8 cellular contexts compared by ENCODE assay signal in the genomic region with DNA sequence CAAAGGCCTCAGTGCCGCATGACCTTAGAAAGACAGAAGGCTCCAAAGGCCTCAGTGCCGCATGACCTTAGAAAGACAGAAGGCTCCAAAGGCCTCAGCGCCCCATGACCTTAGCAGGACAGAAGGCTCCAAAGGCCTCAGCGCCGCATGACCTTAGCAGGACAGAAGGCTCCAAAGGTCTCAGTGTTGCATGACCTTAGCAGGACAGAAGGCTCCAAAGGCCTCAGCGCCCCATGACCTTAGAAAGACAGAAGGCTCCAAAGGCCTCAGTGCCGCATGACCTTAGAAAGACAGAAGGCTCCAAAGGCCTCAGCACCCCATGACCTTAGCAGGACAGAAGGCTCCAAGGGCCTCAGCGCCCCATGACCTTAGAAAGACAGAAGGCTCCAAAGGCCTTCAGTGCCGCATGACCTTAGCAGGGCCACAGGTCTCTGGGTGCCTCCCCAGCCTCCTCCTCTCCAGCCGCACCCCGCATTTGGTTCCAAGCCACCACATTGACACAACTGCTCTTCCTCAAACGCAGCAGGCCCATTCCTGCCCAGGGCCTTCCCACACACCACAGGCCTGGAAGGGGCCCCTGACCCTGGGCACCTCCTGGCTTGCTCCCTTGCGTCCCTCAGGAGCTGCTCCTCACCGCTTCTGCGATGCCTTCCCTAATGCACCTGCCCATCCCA. TPM values are rescaled to one million over a fixed set of nuclear protein-coding genes. Genes with fewer than 3 reads are reported as not detected.
DNase-seq lines count a peak whose midpoint lies in the region; ATAC-seq, FAIRE-seq and TF ChIP-seq lines count a peak whose summit lies in the region.
"Not testable (repeated sequence)": the region's sequence is repeated elsewhere in the genome, so short reads cannot be mapped to it uniquely, and the experiment has no call there.

No MANE protein-coding gene starts in this region.

- not testable (repeated sequence) for H3K79me1 ChIP-seq in trophoblast cell (ENCODE audit: low read length)

- H3K79me2 ChIP-seq in SK-N-SH (ENCODE audit: insufficient read depth) (peaks cover 88% of the 10 kb centered on the region), trophoblast cell (ENCODE audit: control insufficient read depth, insufficient read depth, low read length, poor library complexity) (peaks cover 13% of the 10 kb centered on the region)

- peaks cover 48% of the 10 kb centered on the region for H3K4me1 Mint-ChIP-seq in activated T-helper 17 cell treated with anti-CD3 and anti-CD28 coated beads, Interleukin-2, amount 50 U/mL, for 72 hours
- H3K4me1 Mint-ChIP-seq in dendritic cell treated with granulocyte-macrophage colony-stimulating factor and Interleukin-4, amounts not matched to agents 40 ng/mL and 50 ng/mL, for 4 days (ENCODE audit: low read depth) = peaks cover 86% of the 10 kb centered on the region
- peaks cover 70 to 71% of the 10 kb centered on the region in 2 donors for H3K4me1 Mint-ChIP-seq in natural killer cell
- H3K4me1 Mint-ChIP-seq in stimulated activated naive CD8-positive, alpha-beta T cell treated with anti-CD3 and anti-CD28 coated beads, Interleukin-15, Interleukin-2, amounts not matched to agents 100 ng/mL and 50 ng/mL, for 24 hours (ENCODE audit: low read depth) = peaks cover 83% of the 10 kb centered on the region

- not testable (repeated sequence) for H2BK120ac ChIP-seq in trophoblast cell (ENCODE audit: insufficient read depth, low read length, poor library complexity)

- H3K9me2 ChIP-seq in SK-N-SH = not testable (repeated sequence)

- H3K4ac ChIP-seq in trophoblast cell (ENCODE audit: low read depth, low read length) = peak overlapping the region; percentile 74

- intact Hi-C loops in dendritic cell treated with granulocyte-macrophage colony-stimulating factor and Interleukin-4, amounts not matched to agents 40 ng/mL and 50 ng/mL, for 4 days (cut with micrococcal nuclease); kidney (cut with DNase I); natural killer cell (cut with micrococcal nuclease): not testable (repeated sequence)

- H3K14ac ChIP-seq in trophoblast cell (ENCODE audit: low read length) = not testable (repeated sequence)

- H3K27ac Mint-ChIP-seq in activated T-helper 17 cell treated with anti-CD3 and anti-CD28 coated beads, Interleukin-2, amount 50 U/mL, for 72 hours = peak overlapping the region; percentile 11
- H3K27ac Mint-ChIP-seq in dendritic cell treated with granulocyte-macrophage colony-stimulating factor and Interleukin-4, amounts not matched to agents 40 ng/mL and 50 ng/mL, for 4 days = peak overlapping the region; percentile 27
- peak overlapping the region; percentile 3 to 11 for H3K27ac Mint-ChIP-seq in natural killer cell
- H3K27ac Mint-ChIP-seq in stimulated activated naive CD8-positive, alpha-beta T cell treated with anti-CD3 and anti-CD28 coated beads, Interleukin-15, Interleukin-2, amounts not matched to agents 100 ng/mL and 50 ng/mL, for 24 hours = peak overlapping the region; percentile 7

- H3K4me3 Mint-ChIP-seq in activated T-helper 17 cell treated with anti-CD3 and anti-CD28 coated beads, Interleukin-2, amount 50 U/mL, for 72 hours; dendritic cell treated with granulocyte-macrophage colony-stimulating factor and Interleukin-4, amounts not matched to agents 40 ng/mL and 50 ng/mL, for 4 days; natural killer cell; stimulated activated naive CD8-positive, alpha-beta T cell treated with anti-CD3 and anti-CD28 coated beads, Interleukin-15, Interleukin-2, amounts not matched to agents 100 ng/mL and 50 ng/mL, for 24 hours: not testable (repeated sequence)

- H3K9ac ChIP-seq in SK-N-SH; kidney (ENCODE audit: low read length in 2 of 2); trophoblast cell (ENCODE audit: low read length): not testable (repeated sequence)

- not testable (repeated sequence) for H2AK5ac ChIP-seq in trophoblast cell (ENCODE audit: low read length)

- H4K12ac ChIP-seq in trophoblast cell (ENCODE audit: low read depth, low read length) = not testable (repeated sequence)

- H3K4me2 ChIP-seq in SK-N-SH; trophoblast cell (ENCODE audit: low read length): not testable (repeated sequence)

- FAIRE-seq in kidney (lab: Jason Lieb, UNC) = not testable (repeated sequence)

- not testable (repeated sequence) for H3K18ac ChIP-seq in trophoblast cell (ENCODE audit: low read length)

- not testable (repeated sequence) for H4K8ac ChIP-seq in trophoblast cell (ENCODE audit: low read depth, low read length)

- not testable (repeated sequence) for H2BK5ac ChIP-seq in trophoblast cell (ENCODE audit: low read depth, low read length, poor library complexity)

- H3K4me1 ChIP-seq in SK-N-SH (ENCODE audit: control insufficient read depth in 1 of 2, insufficient read depth in 2 of 2, low read depth in 1 of 2, low read length in 1 of 2); kidney (ENCODE audit: control insufficient read depth in 1 of 2, insufficient read depth in 1 of 2, low read depth in 1 of 2, low read length in 2 of 2); trophoblast cell (ENCODE audit: control insufficient read depth in 1 of 2, insufficient read depth in 2 of 2, low read length in 2 of 2): not testable (repeated sequence)

- H3K9me3 ChIP-seq in SK-N-SH; kidney (ENCODE audit: control insufficient read depth in 1 of 2, low read length in 2 of 2); trophoblast cell (ENCODE audit: insufficient read depth, low read depth, low read length): not testable (repeated sequence)

- H3K9me3 Mint-ChIP-seq in activated T-helper 17 cell treated with anti-CD3 and anti-CD28 coated beads, Interleukin-2, amount 50 U/mL, for 72 hours; dendritic cell treated with granulocyte-macrophage colony-stimulating factor and Interleukin-4, amounts not matched to agents 40 ng/mL and 50 ng/mL, for 4 days; natural killer cell: not testable (repeated sequence)
- peaks cover 11% of the 10 kb centered on the region for H3K9me3 Mint-ChIP-seq in stimulated activated naive CD8-positive, alpha-beta T cell treated with anti-CD3 and anti-CD28 coated beads, Interleukin-15, Interleukin-2, amounts not matched to agents 100 ng/mL and 50 ng/mL, for 24 hours

- H4K91ac ChIP-seq in trophoblast cell (ENCODE audit: low read depth, low read length) = not testable (repeated sequence)

- not testable (repeated sequence) for TF ChIP-seq RAD21 in SK-N-SH (IDR thresholded peaks at IDR 0.05; ENCODE audit: low read length)

- H2AFZ ChIP-seq in SK-N-SH (ENCODE audit: low read depth); trophoblast cell (ENCODE audit: insufficient read depth, low read length, poor library complexity): not testable (repeated sequence)

- ATAC-seq in activated T-helper 17 cell treated with anti-CD3 and anti-CD28 coated beads, Interleukin-2, amount 50 U/mL, for 72 hours (replicated peaks); natural killer cell: not testable (repeated sequence)

- not testable (repeated sequence) for H3F3A ChIP-seq in SK-N-SH (replicated peaks; ENCODE audit: insufficient read depth)

- peaks cover 51% of the 10 kb centered on the region for H4K20me1 ChIP-seq in SK-N-SH (ENCODE audit: insufficient read depth)

- H3K23ac ChIP-seq in trophoblast cell (ENCODE audit: low read length) = not testable (repeated sequence)

- not testable (repeated sequence) for H3K27me3 Mint-ChIP-seq in activated T-helper 17 cell treated with anti-CD3 and anti-CD28 coated beads, Interleukin-2, amount 50 U/mL, for 72 hours; dendritic cell treated with granulocyte-macrophage colony-stimulating factor and Interleukin-4, amounts not matched to agents 40 ng/mL and 50 ng/mL, for 4 days; natural killer cell (ENCODE audit: low read depth in 2 of 2); stimulated activated naive CD8-positive, alpha-beta T cell treated with anti-CD3 and anti-CD28 coated beads, Interleukin-15, Interleukin-2, amounts not matched to agents 100 ng/mL and 50 ng/mL, for 24 hours

- 96% methylated on average over 9 of the region's 15 CpGs for WGBS in SK-N-SH (ENCODE audit: low lambda C conversion rate)
- WGBS in trophoblast cell (ENCODE audit: extremely low coverage, insufficient coverage, insufficient read length) = no CpG with 5 or more reads among the region's 15 CpGs

- not testable (repeated sequence) for H3K4me3 ChIP-seq in SK-N-SH (ENCODE audit: low read depth in 2 of 2, low read length in 1 of 2); kidney (ENCODE audit: low read length in 2 of 2); trophoblast cell (ENCODE audit: low read depth, low read length)

- not testable (repeated sequence) for H3K27me3 ChIP-seq in SK-N-SH (ENCODE audit: insufficient read depth); trophoblast cell (ENCODE audit: insufficient read depth, low read length)

- not testable (repeated sequence) for TF ChIP-seq CTCF in SK-N-SH (IDR thresholded peaks at IDR 0.05); kidney (IDR thresholded peaks at IDR 0.05; ENCODE audit: borderline replicate concordance, extremely low read depth, insufficient read depth); natural killer cell (IDR thresholded peaks at IDR 0.05)

- H3K36me3 ChIP-seq in SK-N-SH (replicated peaks in 1 of 2; ENCODE audit: control insufficient read depth in 1 of 2, insufficient read depth in 2 of 2, low read length in 1 of 2); kidney (ENCODE audit: control insufficient read depth in 1 of 2, insufficient read depth in 2 of 2, low read length in 2 of 2); trophoblast cell (ENCODE audit: control insufficient read depth in 1 of 2, insufficient read depth in 2 of 2, low read length in 2 of 2): not testable (repeated sequence)

- not testable (repeated sequence) for TF ChIP-seq EP300 in SK-N-SH (IDR thresholded peaks at IDR 0.05; ENCODE audit: borderline replicate concordance in 1 of 2, low read depth in 1 of 2, low read length in 1 of 2)

- CTCF ChIA-PET in SK-N-SH (lab: Yijun Ruan, JAX) = not testable (repeated sequence)

- peak; percentile 35 for DNase-seq in CD1c-positive myeloid dendritic cell (ENCODE audit: extremely low spot score)
- peak; percentile 11 for DNase-seq in SK-N-SH
- peak; percentile 41 for DNase-seq in kidney
- not testable (repeated sequence) for DNase-seq in natural killer cell, trophoblast cell

- H2BK12ac ChIP-seq in trophoblast cell (ENCODE audit: low read length) = not testable (repeated sequence)

- POLR2A ChIA-PET in SK-N-SH (lab: Yijun Ruan, JAX) = not testable (repeated sequence)

- H3K27ac ChIP-seq in SK-N-SH (ENCODE audit: low read depth in 2 of 2, low read length in 1 of 2); kidney (ENCODE audit: low read depth in 2 of 2, low read length in 2 of 2); trophoblast cell (ENCODE audit: low read depth, low read length): not testable (repeated sequence)

- H3K36me3 Mint-ChIP-seq in activated T-helper 17 cell treated with anti-CD3 and anti-CD28 coated beads, Interleukin-2, amount 50 U/mL, for 72 hours (ENCODE audit: low read depth) = peaks cover 24% of the 10 kb centered on the region
- peaks cover 29% of the 10 kb centered on the region for H3K36me3 Mint-ChIP-seq in dendritic cell treated with granulocyte-macrophage colony-stimulating factor and Interleukin-4, amounts not matched to agents 40 ng/mL and 50 ng/mL, for 4 days (ENCODE audit: low read depth)
- not testable (repeated sequence) for H3K36me3 Mint-ChIP-seq in natural killer cell
- peaks cover 42% of the 10 kb centered on the region for H3K36me3 Mint-ChIP-seq in stimulated activated naive CD8-positive, alpha-beta T cell treated with anti-CD3 and anti-CD28 coated beads, Interleukin-15, Interleukin-2, amounts not matched to agents 100 ng/mL and 50 ng/mL, for 24 hours (ENCODE audit: low read depth)

RNA-seq across cellular contexts. Expression of a gene that starts 13.0 kb away (rescaled TPM):
- polyA plus RNA-seq in SK-N-SH (2012; rRNA removed) = 35.9 and 36.1 TPM in 2 replicates
- polyA plus RNA-seq in SK-N-SH (2012; cell fraction: cytosol; rRNA removed) = 11.0 and 18.2 TPM in 2 replicates
- polyA plus RNA-seq in SK-N-SH (2012; cell fraction: nucleus; rRNA removed) = 131 and 150 TPM in 2 replicates
- total RNA-seq in activated T-helper 17 cell treated with anti-CD3 and anti-CD28 coated beads, Interleukin-2, amount 50 U/mL, for 72 hours = 100 to 1,000 TPM; 108 to 129 TPM
- total RNA-seq in kidney = 124 TPM
- 92.0 TPM for polyA plus RNA-seq in kidney (ENCODE audit: insufficient read depth, low read depth, low replicate concordance)
- total RNA-seq in natural killer cell = 100 to 1,000 TPM; 349 to 358 (median 349) TPM
- 76.4 and 76.8 TPM in 2 replicates for polyA plus RNA-seq in trophoblast cell (2013)

RNA-seq across cellular contexts. Expression of a gene that starts 13.1 kb away (rescaled TPM):
- polyA plus RNA-seq in SK-N-SH (2012; rRNA removed) (43.1 and 54.2 TPM in 2 replicates), kidney (ENCODE audit: insufficient read depth, low read depth, low replicate concordance) (26.0 TPM)
- polyA plus RNA-seq in SK-N-SH (2012; cell fraction: cytosol; rRNA removed) = 12.9 and 16.8 TPM in 2 replicates
- 280 and 427 TPM in 2 replicates for polyA plus RNA-seq in SK-N-SH (2012; cell fraction: nucleus; rRNA removed)
- 1 to 10 TPM; 6.5 to 10.0 TPM for total RNA-seq in activated T-helper 17 cell treated with anti-CD3 and anti-CD28 coated beads, Interleukin-2, amount 50 U/mL, for 72 hours
- total RNA-seq in kidney (31.1 TPM), natural killer cell (10 to 100 TPM; 72.8 to 79.8 (median 73.2) TPM)
- polyA plus RNA-seq in trophoblast cell (2013) = 13.5 and 15.8 TPM in 2 replicates

RNA-seq across cellular contexts. Expression of a gene that starts 54.2 kb away (rescaled TPM):
- 10.9 and 11.5 TPM in 2 replicates for polyA plus RNA-seq in SK-N-SH (2012; rRNA removed)
- polyA plus RNA-seq in SK-N-SH (2012; cell fraction: cytosol; rRNA removed) = 3.3 and 6.8 TPM in 2 replicates
- 50.0 and 64.3 TPM in 2 replicates for polyA plus RNA-seq in SK-N-SH (2012; cell fraction: nucleus; rRNA removed)
- total RNA-seq in activated T-helper 17 cell treated with anti-CD3 and anti-CD28 coated beads, Interleukin-2, amount 50 U/mL, for 72 hours = 1 to 10 TPM; 4.8 to 9.0 TPM
- total RNA-seq in kidney = 13.7 TPM
- 3.5 TPM for polyA plus RNA-seq in kidney (ENCODE audit: insufficient read depth, low read depth, low replicate concordance)
- total RNA-seq in natural killer cell = 10 to 100 TPM; 64.2 to 79.5 (median 65.2) TPM
- polyA plus RNA-seq in trophoblast cell (2013) = 4.2 TPM in 2 replicates
